ENCODE assay signal across 1 cellular context in the genomic region with DNA sequence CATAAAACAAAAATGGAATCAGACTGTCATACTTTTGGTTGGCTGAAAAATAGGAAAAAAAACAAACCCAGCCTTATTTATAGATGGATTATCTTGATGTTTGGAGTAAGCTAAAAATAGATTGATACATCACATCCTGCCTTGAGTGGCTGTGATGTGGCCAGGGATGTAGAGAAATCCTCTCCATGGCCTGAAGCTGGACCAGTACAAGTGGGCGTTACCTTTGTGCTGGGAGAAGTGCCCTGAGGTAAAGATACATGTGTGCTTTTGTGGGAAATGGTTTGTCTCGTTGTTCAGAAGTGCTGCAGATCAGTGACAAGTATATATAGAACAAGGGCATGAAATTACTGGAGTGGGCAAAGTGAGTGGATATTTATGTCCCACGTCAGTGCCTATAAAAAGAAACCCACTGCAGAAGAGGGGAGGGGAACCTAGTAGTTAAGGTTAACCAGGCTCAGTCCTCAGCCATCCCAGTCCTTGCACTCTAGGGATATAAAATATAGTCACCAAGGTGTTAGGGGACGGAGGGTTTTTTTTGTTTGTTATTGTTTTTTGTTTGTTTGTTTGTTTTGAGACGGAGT.
TF ChIP-seq lines count a peak whose summit lies in the region.

No MANE protein-coding gene starts in this region.

TF ChIP-seq in K562, 482 proteins besides CTCF, POLR2A, EP300 and RAD21:
- TF ChIP-seq, protein P1, sequence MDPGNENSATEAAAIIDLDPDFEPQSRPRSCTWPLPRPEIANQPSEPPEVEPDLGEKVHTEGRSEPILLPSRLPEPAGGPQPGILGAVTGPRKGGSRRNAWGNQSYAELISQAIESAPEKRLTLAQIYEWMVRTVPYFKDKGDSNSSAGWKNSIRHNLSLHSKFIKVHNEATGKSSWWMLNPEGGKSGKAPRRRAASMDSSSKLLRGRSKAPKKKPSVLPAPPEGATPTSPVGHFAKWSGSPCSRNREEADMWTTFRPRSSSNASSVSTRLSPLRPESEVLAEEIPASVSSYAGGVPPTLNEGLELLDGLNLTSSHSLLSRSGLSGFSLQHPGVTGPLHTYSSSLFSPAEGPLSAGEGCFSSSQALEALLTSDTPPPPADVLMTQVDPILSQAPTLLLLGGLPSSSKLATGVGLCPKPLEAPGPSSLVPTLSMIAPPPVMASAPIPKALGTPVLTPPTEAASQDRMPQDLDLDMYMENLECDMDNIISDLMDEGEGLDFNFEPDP (CRISPR knock-in tag; IDR thresholded peaks at IDR 0.05), result no peak
- peak; percentile 33; the same call in 1 of the 2 replicates for TF ChIP-seq MEF2D (tag; conservative IDR thresholded peaks at IDR 0.05; ENCODE audit: low read depth)
